Comparison of ENCODE assay signal across 8 cellular contexts in the genomic region with DNA sequence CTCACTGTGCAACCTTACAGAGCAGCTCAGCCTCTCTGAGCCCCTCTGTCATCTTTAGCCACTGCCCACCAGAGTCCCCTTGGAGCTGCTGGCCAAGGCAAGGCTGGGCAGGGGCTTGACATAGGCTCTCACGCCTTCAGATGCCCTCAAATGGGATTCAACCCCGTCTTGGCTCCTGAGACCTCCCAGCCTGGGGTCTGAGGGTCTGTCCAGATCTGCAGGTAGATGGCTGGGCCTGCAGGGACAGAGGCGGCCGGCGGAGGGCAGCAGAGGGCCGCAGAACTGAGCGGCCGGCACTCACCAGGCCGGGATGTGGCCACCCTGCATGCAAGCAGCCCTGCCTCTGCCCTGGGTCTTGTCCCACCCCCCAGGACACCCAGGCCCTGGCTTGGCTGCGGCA. TPM values are rescaled to one million over a fixed set of nuclear protein-coding genes. Genes with fewer than 3 reads are reported as not detected.
DNase-seq lines count a peak whose midpoint lies in the region; ATAC-seq and TF ChIP-seq lines count a peak whose summit lies in the region.

No MANE protein-coding gene starts in this region.

- no peak overlapping the region for H3K4me3 ChIP-seq in NB4 (ENCODE audit: low read depth, low read length)
- no peak overlapping the region for H3K4me3 ChIP-seq in left lung

- TF ChIP-seq CTCF in NB4 (IDR thresholded peaks at IDR 0.05; ENCODE audit: low read depth, low read length): peak; percentile 77
- peak; percentile 76 to 81 for TF ChIP-seq CTCF in left lung (IDR thresholded peaks at IDR 0.05)

- H3K36me3 ChIP-seq in left lung: no peaks in the 10 kb centered on the region

- no peak overlapping the region for H3K27ac ChIP-seq in left lung

- DNase-seq in DMS79 treated with DMSO at 0.1 percent for 48 hours (lab: John Stamatoyannopoulos, UW) (peak; percentile 19), DMS79 (lab: John Stamatoyannopoulos, UW) (no peak), NB4 (ENCODE audit: low read depth) (peak; percentile 70), cerebellum (ENCODE audit: low spot score) (peak; percentile 77), left lung (peak; percentile 61 to 94)
- peak; percentile 33 to 50 for DNase-seq in activated CD4-positive, alpha-beta T cell treated with anti-CD3 and anti-CD28 coated beads for 24 hours (ENCODE audit: low read depth in 2 of 2)
- peak; percentile 24 to 57 for DNase-seq in stimulated activated CD4-positive, alpha-beta T cell treated with anti-CD3 and anti-CD28 coated beads, Interleukin-4, amount 100 ng/mL, for 48 hours (ENCODE audit: low read depth in 2 of 2)

- peaks cover 0 to 25% of the 10 kb centered on the region in 2 donors for H3K27me3 ChIP-seq in left lung

- H3K9me3 ChIP-seq in left lung: no peaks in the 10 kb centered on the region

- H3K4me1 ChIP-seq in left lung: no peaks in the 10 kb centered on the region

- no peak for TF ChIP-seq POLR2A in NB4 (IDR thresholded peaks at IDR 0.05; ENCODE audit: extremely low read depth, insufficient read length)

- ATAC-seq in left lung (peak; percentile 97), HG03442 (IDR thresholded peaks at IDR 0.05; ENCODE audit: unreplicated experiment) (no peak)

- intact Hi-C loops in left lung (cut with DNase I): no loop called here

RNA-seq across cellular contexts. Expression of a gene that starts 18.2 kb away (rescaled TPM):
- total RNA-seq in cerebellum (12.3 TPM), left lung (10 to 100 TPM; 20.6 to 77.9 TPM)

RNA-seq across cellular contexts. Expression of a gene that starts 48.2 kb away (rescaled TPM):
- total RNA-seq in cerebellum: 8.6 TPM
- total RNA-seq in left lung: 1 to 10 TPM; 1.7 to 6.1 TPM
